Comparison of ENCODE assay signal across 23 cellular contexts in the genomic region with DNA sequence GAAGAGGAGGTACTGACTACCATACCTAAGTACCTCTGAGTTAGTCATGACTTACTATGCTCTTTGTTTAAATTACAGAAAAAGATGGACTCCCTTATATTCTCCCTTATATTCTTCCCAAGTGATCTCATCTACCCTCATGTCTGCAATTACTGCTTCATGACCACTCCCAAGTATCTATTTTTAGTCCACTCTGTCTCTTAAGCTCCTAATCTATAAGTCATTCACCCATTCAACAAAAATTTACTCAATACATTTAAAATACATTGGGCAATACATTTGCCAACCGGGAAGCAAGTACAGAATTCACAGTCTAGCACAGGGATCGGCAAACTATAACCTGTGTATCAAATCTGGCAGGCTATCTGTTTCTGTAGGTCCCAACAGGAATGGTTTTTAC.
"Had no signal": no experiment of that assay in that cellular context is flagged by ENCODE, and none has a peak within 500 bp of the region (broad histone marks: within the 10 kb centered on the region; RNA-seq: fewer than 3 reads in every experiment).

No MANE protein-coding gene starts in this region.

- H3K4me2 ChIP-seq: hepatocyte had no signal

- H3K27me3 Mint-ChIP-seq: activated CD4-positive, alpha-beta memory T cell treated with anti-CD3 and anti-CD28 coated beads for 36 hours; memory B cell; stimulated activated naive CD8-positive, alpha-beta T cell treated with anti-CD3 and anti-CD28 coated beads, Interleukin-15, Interleukin-2, amounts not matched to agents 100 ng/mL and 50 ng/mL, for 24 hours had no signal

- H3K4me3 Mint-ChIP-seq: activated CD4-positive, alpha-beta memory T cell treated with anti-CD3 and anti-CD28 coated beads for 36 hours; memory B cell; nephron progenitor cell; stimulated activated naive CD8-positive, alpha-beta T cell treated with anti-CD3 and anti-CD28 coated beads, Interleukin-15, Interleukin-2, amounts not matched to agents 100 ng/mL and 50 ng/mL, for 24 hours had no signal

- H3K4me1 Mint-ChIP-seq: nephron progenitor cell had no signal

- H2AFZ ChIP-seq: hepatocyte had no signal

- H3K27me3 ChIP-seq: hepatocyte, pancreas, right atrium auricular region, thyroid gland, upper lobe of right lung had no signal

- H3K4me1 ChIP-seq: right atrium auricular region, upper lobe of right lung had no signal

- FAIRE-seq: frontal cortex, islet of Langerhans, pancreas had no signal

- ATAC-seq: esophagus mucosa, left ventricle myocardium superior, pancreas, psoas muscle, upper lobe of right lung had no signal

- H3K36me3 ChIP-seq: pancreas, thyroid gland had no signal

- H3K9me3 ChIP-seq: pancreas, psoas muscle, right atrium auricular region, thyroid gland, upper lobe of right lung had no signal

- H3K27ac Mint-ChIP-seq: activated CD4-positive, alpha-beta memory T cell treated with anti-CD3 and anti-CD28 coated beads for 36 hours; memory B cell; nephron progenitor cell; stimulated activated naive CD8-positive, alpha-beta T cell treated with anti-CD3 and anti-CD28 coated beads, Interleukin-15, Interleukin-2, amounts not matched to agents 100 ng/mL and 50 ng/mL, for 24 hours had no signal

- H3K27ac ChIP-seq: hepatocyte, pancreas, psoas muscle, right atrium auricular region, thyroid gland, upper lobe of right lung had no signal

- DNase-seq: activated CD4-positive, alpha-beta memory T cell treated with anti-CD3 and anti-CD28 coated beads for 36 hours; activated CD4-positive, alpha-beta T cell treated with anti-CD3 and anti-CD28 coated beads for 48 hours; activated CD4-positive, CD25-positive, alpha-beta regulatory T cell; activated naive CD4-positive, alpha-beta T cell treated with Interleukin-2 at 50 U/mL for 16 hours; activated T-cell treated with anti-CD3 and anti-CD28 coated beads, Interleukin-2, amount 50 U/mL, for 48 hours; amygdala; dermis blood vessel endothelial cell; effector CD8-positive, alpha-beta T cell; glutamatergic neuron; left ventricle myocardium superior; nephron progenitor cell; pancreas; psoas muscle; substantia nigra; thyroid gland; upper lobe of right lung had no signal

- H3K4me3 ChIP-seq: hepatocyte, pancreas, psoas muscle, right atrium auricular region, thyroid gland, upper lobe of right lung had no signal
